ENCODE assay signal across 28 cellular contexts in genomic region chr2:112268547-112268946, GRCh38.
"Had no signal": no experiment of that assay in that cellular context is flagged by ENCODE, and none has a peak within 500 bp of the region (broad histone marks: within the 10 kb centered on the region; RNA-seq: fewer than 3 reads in every experiment).

No MANE protein-coding gene starts in this region.

- H3K4me3 ChIP-seq: esophagus muscularis mucosa, gastroesophageal sphincter, heart left ventricle, hepatocyte, lung, mucosa of descending colon, neural progenitor cell, smooth muscle cell, suprapubic skin had no signal

- H3K4me1 ChIP-seq: esophagus muscularis mucosa, foreskin keratinocyte, gastroesophageal sphincter, heart left ventricle, suprapubic skin had no signal

- H3K27ac ChIP-seq: esophagus muscularis mucosa, foreskin keratinocyte, gastroesophageal sphincter, heart left ventricle, hepatocyte, neural progenitor cell, parathyroid adenoma, suprapubic skin had no signal

- H3K9me3 ChIP-seq: esophagus muscularis mucosa, gastroesophageal sphincter, mucosa of descending colon, suprapubic skin had no signal

- H3K27ac Mint-ChIP-seq: mesothelial cell of epicardium; naive B cell; natural killer cell treated with Interleukin-12 subunit alpha and Interleukin-12 subunit beta and Interleukin-15 and Interleukin-18, amount 100 ng/mL, for 72 hours; neural progenitor cell; progenitor cell of endocrine pancreas; stimulated activated naive CD8-positive, alpha-beta T cell treated with anti-CD3 and anti-CD28 coated beads, Interleukin-15, amount 100 ng/mL, for 72 hours had no signal

- H3K9ac ChIP-seq: neural progenitor cell, parathyroid adenoma had no signal

- H3K4me3 Mint-ChIP-seq: mesothelial cell of epicardium; naive B cell; natural killer cell treated with Interleukin-12 subunit alpha and Interleukin-12 subunit beta and Interleukin-15 and Interleukin-18, amount 100 ng/mL, for 72 hours; neural progenitor cell; stimulated activated naive CD8-positive, alpha-beta T cell treated with anti-CD3 and anti-CD28 coated beads, Interleukin-15, amount 100 ng/mL, for 72 hours had no signal

- H3K27me3 ChIP-seq: esophagus muscularis mucosa, foreskin keratinocyte, gastroesophageal sphincter, heart left ventricle, hepatocyte, neural progenitor cell, suprapubic skin had no signal

- H3K9me3 Mint-ChIP-seq: natural killer cell treated with Interleukin-12 subunit alpha and Interleukin-12 subunit beta and Interleukin-15 and Interleukin-18, amount 100 ng/mL, for 72 hours had no signal

- H3K79me2 ChIP-seq: hepatocyte, parathyroid adenoma had no signal

- DNase-seq: cortex of kidney; foreskin keratinocyte; heart left ventricle; kidney; mesenchymal stem cell; mucosa of descending colon; naive B cell; stimulated activated CD4-positive, alpha-beta T cell treated with anti-CD3 and anti-CD28 coated beads, Interleukin-12 subunit alpha, Interleukin-12 subunit beta, amount 100 ng/mL, for 4 hours; stimulated activated CD4-positive, alpha-beta T cell treated with anti-CD3 and anti-CD28 coated beads, Interleukin-1b, Interleukin-23, amount 100 ng/mL, for 48 hours; stimulated activated CD4-positive, alpha-beta T cell treated with anti-CD3 and anti-CD28 coated beads, Interleukin-4, amount 100 ng/mL, for 1 hour; stimulated activated CD8-positive, alpha-beta memory T cell treated with anti-CD3 and anti-CD28 coated beads, Interleukin-4, amount 100 ng/mL, for 48 hours; stimulated activated naive CD4-positive, alpha-beta T cell; stimulated activated naive CD8-positive, alpha-beta T cell treated with anti-CD3 and anti-CD28 coated beads, Interleukin-15, amount 100 ng/mL, for 72 hours; trophoblast cell had no signal

- H3K4me2 ChIP-seq: hepatocyte, neural progenitor cell, smooth muscle cell had no signal

- ATAC-seq: foreskin keratinocyte; gastroesophageal sphincter; heart left ventricle; left lobe of liver; mucosa of descending colon; natural killer cell treated with Interleukin-12 subunit alpha and Interleukin-12 subunit beta and Interleukin-15 and Interleukin-18, amount 100 ng/mL, for 72 hours; sciatic nerve; stimulated activated naive CD8-positive, alpha-beta T cell treated with anti-CD3 and anti-CD28 coated beads, Interleukin-15, amount 100 ng/mL, for 72 hours had no signal

- H3K4me1 Mint-ChIP-seq: naive B cell; stimulated activated naive CD8-positive, alpha-beta T cell treated with anti-CD3 and anti-CD28 coated beads, Interleukin-15, amount 100 ng/mL, for 72 hours had no signal

- H3K36me3 Mint-ChIP-seq: mesothelial cell of epicardium; natural killer cell treated with Interleukin-12 subunit alpha and Interleukin-12 subunit beta and Interleukin-15 and Interleukin-18, amount 100 ng/mL, for 72 hours; neural progenitor cell had no signal

- H2AFZ ChIP-seq: hepatocyte, neural progenitor cell, parathyroid adenoma had no signal

- H3K36me3 ChIP-seq: esophagus muscularis mucosa, gastroesophageal sphincter, heart left ventricle, neural progenitor cell, suprapubic skin had no signal

- H3K27me3 Mint-ChIP-seq: naive B cell; progenitor cell of endocrine pancreas; stimulated activated naive CD8-positive, alpha-beta T cell treated with anti-CD3 and anti-CD28 coated beads, Interleukin-15, amount 100 ng/mL, for 72 hours had no signal

- FAIRE-seq: endothelial cell of umbilical vein had no signal
